In the genomic region with DNA sequence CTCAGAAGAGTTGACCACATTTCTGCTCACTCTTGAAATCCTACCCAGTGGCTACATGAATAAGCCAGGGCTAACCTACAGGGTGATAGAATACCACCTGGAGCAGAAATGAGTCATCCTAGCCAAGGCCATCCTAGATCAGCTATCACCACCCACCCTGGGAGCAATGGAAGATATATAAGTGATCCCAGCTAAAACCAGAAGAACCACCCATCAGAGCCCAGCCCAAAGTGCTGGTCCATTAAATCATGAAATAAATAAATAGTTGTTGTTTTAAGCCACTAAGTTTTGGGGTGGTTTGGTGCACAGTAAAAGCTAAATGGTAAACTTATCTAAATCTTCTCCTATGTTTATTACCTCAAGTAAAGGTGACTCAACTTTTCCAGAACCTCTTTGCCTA, we compare ENCODE assay signal across 15 cellular contexts.
DNase-seq lines count a peak whose midpoint lies in the region; ATAC-seq, FAIRE-seq and TF ChIP-seq lines count a peak whose summit lies in the region.
"Had no signal": no experiment of that assay in that cellular context is flagged by ENCODE, and none has a peak within 500 bp of the region (broad histone marks: within the 10 kb centered on the region; RNA-seq: fewer than 3 reads in every experiment).

No MANE protein-coding gene starts in this region.

- TF ChIP-seq CTCF in HepG2 (CRISPR knock-in tag; IDR thresholded peaks at IDR 0.05) = no peak
- no peak for TF ChIP-seq CTCF in right lobe of liver (IDR thresholded peaks at IDR 0.05)
- no peak for TF ChIP-seq CTCF in VCaP (conservative IDR thresholded peaks at IDR 0.05)
- TF ChIP-seq CTCF in foreskin keratinocyte (conservative IDR thresholded peaks at IDR 0.05) = no peak

- H3K4me3 ChIP-seq in HepG2 (replicated peaks in 1 of 3; ENCODE audit: insufficient read depth in 1 of 3, low read depth in 2 of 3, low read length in 3 of 3) (no peak overlapping the region), right lobe of liver (no peak overlapping the region)
- H3K4me3 ChIP-seq: BLaER1 treated with 17β-estradiol and CSF1 and Interleukin-3, amounts not matched to agents 10 nM and 100 nM had no signal

- CTCF ChIA-PET in HepG2 (lab: Yijun Ruan, JAX; ENCODE audit: low intra/inter-chr PET ratio, low total read pairs) = no interaction called here

- no TSS peak for BruUV-seq in HepG2 (replicated peaks; lab: Mats Ljungman, UMichigan)

- DNase-seq in HepG2 (ENCODE audit: low spot score) (no peak), right lobe of liver (no peak), foreskin keratinocyte (peak in 1 of 2 donors; percentile 25)
- DNase-seq in stimulated activated CD4-positive, alpha-beta T cell treated with anti-CD3 and anti-CD28 coated beads, Interleukin-12 subunit alpha, Interleukin-12 subunit beta, amount 100 ng/mL, for 4 hours = no peak
- DNase-seq: CD8-positive, alpha-beta memory T cell; COR-L47; GOT3; H7 had no signal

- POLR2A ChIA-PET in HepG2 (lab: Yijun Ruan, JAX) = no interaction called here

- H2AFZ ChIP-seq in HepG2 (ENCODE audit: low read length) = no peak overlapping the region

- H3K9me3 ChIP-seq in HepG2 (ENCODE audit: low read length) (peaks cover 11% of the 10 kb centered on the region; the same call in 1 of the 2 replicates), right lobe of liver (no peaks in the 10 kb centered on the region)

- intact Hi-C loops in HepG2 (cut with micrococcal nuclease; ENCODE audit: unreplicated experiment) = no loop called here
- intact Hi-C loops in right lobe of liver (cut with DNase I) = no loop called here

- in situ Hi-C loops in HepG2 (cut with HindIII; ENCODE audit: extremely low pct_ligation_motif_present, low pct_unique_long_range_greater_than_20kb) = no loop called here

- H3K79me2 ChIP-seq in HepG2 (ENCODE audit: insufficient read depth, low read length) = no peaks in the 10 kb centered on the region

- H3K4me1 ChIP-seq in HepG2 (ENCODE audit: insufficient read depth, low read length) (peaks cover 26% of the 10 kb centered on the region), right lobe of liver (peaks cover 0 to 31% (median 13%) of the 10 kb centered on the region in 4 donors), foreskin keratinocyte (no peaks in the 10 kb centered on the region)

- H3K36me3 ChIP-seq in HepG2 (replicated peaks in 1 of 2; ENCODE audit: control insufficient read depth in 1 of 2, insufficient read depth in 2 of 2, low read length in 2 of 2) (no peaks in the 10 kb centered on the region), right lobe of liver (no peaks in the 10 kb centered on the region)
- H3K36me3 ChIP-seq: BLaER1 treated with 17β-estradiol and CSF1 and Interleukin-3, amounts not matched to agents 10 nM and 100 nM had no signal

- no peak for TF ChIP-seq EP300 in HepG2 (IDR thresholded peaks at IDR 0.05; ENCODE audit: low read depth in 2 of 2, low read length in 2 of 2)
- TF ChIP-seq EP300 in HepG2 (CRISPR knock-in tag; IDR thresholded peaks at IDR 0.05; ENCODE audit: borderline replicate concordance) = no peak

- no peak for FAIRE-seq in HepG2 (lab: Jason Lieb, UNC)
- FAIRE-seq: G401.6, GM12891, GM19239 had no signal

- TF ChIP-seq POLR2A in HepG2 (IDR thresholded peaks at IDR 0.05; ENCODE audit: insufficient read depth in 1 of 2, low read depth in 2 of 2, low read length in 2 of 2) (no peak), right lobe of liver (IDR thresholded peaks at IDR 0.05) (no peak)

- H3K9ac ChIP-seq in HepG2 (ENCODE audit: insufficient read depth, low read depth, low read length) = no peak overlapping the region
- H3K9ac ChIP-seq: BLaER1 treated with 17β-estradiol and CSF1 and Interleukin-3, amounts not matched to agents 10 nM and 100 nM had no signal

- no peak overlapping the region for H3K27ac ChIP-seq in HepG2 (ENCODE audit: extremely low read length, insufficient read depth, low read length)
- H3K27ac ChIP-seq in right lobe of liver = no peak overlapping the region
- peak overlapping the region; percentile 84 for H3K27ac ChIP-seq in VCaP
- H3K27ac ChIP-seq in foreskin keratinocyte = no peak overlapping the region
- H3K27ac ChIP-seq: BLaER1 treated with 17β-estradiol and CSF1 and Interleukin-3, amounts not matched to agents 10 nM and 100 nM had no signal

- H3K27me3 ChIP-seq in HepG2 (ENCODE audit: control insufficient read depth in 1 of 2, insufficient read depth in 2 of 2, low read length in 2 of 2) (no peaks in the 10 kb centered on the region), right lobe of liver (no peaks in the 10 kb centered on the region), foreskin keratinocyte (peaks cover 16% of the 10 kb centered on the region)
- H3K27me3 ChIP-seq: BLaER1 treated with 17β-estradiol and CSF1 and Interleukin-3, amounts not matched to agents 10 nM and 100 nM had no signal

- H3K4me2 ChIP-seq in HepG2 (ENCODE audit: low read depth, low read length) = no peak overlapping the region
- H3K4me2 ChIP-seq: BLaER1 treated with 17β-estradiol and CSF1 and Interleukin-3, amounts not matched to agents 10 nM and 100 nM had no signal

- ATAC-seq in HepG2 = no peak
- ATAC-seq in right lobe of liver = no peak
- ATAC-seq in foreskin keratinocyte = peak; percentile 65
- ATAC-seq in GM21529 (IDR thresholded peaks at IDR 0.05; ENCODE audit: unreplicated experiment) = no peak
- ATAC-seq: HCT116 had no signal

- no peaks in the 10 kb centered on the region for H4K20me1 ChIP-seq in HepG2 (ENCODE audit: insufficient read depth, low read length)
- H4K20me1 ChIP-seq: BLaER1 treated with 17β-estradiol and CSF1 and Interleukin-3, amounts not matched to agents 10 nM and 100 nM had no signal

- TF ChIP-seq RAD21 in HepG2 (CRISPR knock-in tag; IDR thresholded peaks at IDR 0.05) = no peak

TF ChIP-seq in HepG2, 621 proteins besides CTCF, POLR2A, EP300 and RAD21:
- TF ChIP-seq, protein P1, sequence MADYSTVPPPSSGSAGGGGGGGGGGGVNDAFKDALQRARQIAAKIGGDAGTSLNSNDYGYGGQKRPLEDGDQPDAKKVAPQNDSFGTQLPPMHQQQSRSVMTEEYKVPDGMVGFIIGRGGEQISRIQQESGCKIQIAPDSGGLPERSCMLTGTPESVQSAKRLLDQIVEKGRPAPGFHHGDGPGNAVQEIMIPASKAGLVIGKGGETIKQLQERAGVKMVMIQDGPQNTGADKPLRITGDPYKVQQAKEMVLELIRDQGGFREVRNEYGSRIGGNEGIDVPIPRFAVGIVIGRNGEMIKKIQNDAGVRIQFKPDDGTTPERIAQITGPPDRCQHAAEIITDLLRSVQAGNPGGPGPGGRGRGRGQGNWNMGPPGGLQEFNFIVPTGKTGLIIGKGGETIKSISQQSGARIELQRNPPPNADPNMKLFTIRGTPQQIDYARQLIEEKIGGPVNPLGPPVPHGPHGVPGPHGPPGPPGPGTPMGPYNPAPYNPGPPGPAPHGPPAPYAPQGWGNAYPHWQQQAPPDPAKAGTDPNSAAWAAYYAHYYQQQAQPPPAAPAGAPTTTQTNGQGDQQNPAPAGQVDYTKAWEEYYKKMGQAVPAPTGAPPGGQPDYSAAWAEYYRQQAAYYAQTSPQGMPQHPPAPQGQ (CRISPR knock-in tag; IDR thresholded peaks at IDR 0.05; ENCODE audit: borderline replicate concordance) = no peak
- TF ChIP-seq FOSL2 (CRISPR knock-in tag; IDR thresholded peaks at IDR 0.05) (0 out of 2 replicates have a peak, but pooled peaks have one; percentile 14), ZNF331 (CRISPR knock-in tag; IDR thresholded peaks at IDR 0.05) (peak; percentile 92), HCFC1 (IDR thresholded peaks at IDR 0.05; ENCODE audit: low read depth, low read length) (no peak), ZNF350 (CRISPR knock-in tag; IDR thresholded peaks at IDR 0.05; ENCODE audit: borderline replicate concordance, low read depth) (no peak)
TF ChIP-seq in HepG2: peak in this region for 2.
